1 cellular context compared by ENCODE assay signal in genomic region chr15:101684384-101684783, GRCh38.
A peak's percentile ranks its signal among the peaks of the same experiment; 100 is the strongest.
TF ChIP-seq lines count a peak whose summit lies in the region.

No MANE protein-coding gene starts in this region.

TF ChIP-seq in SK-N-SH treated with all-trans-retinoic acid at 6 μM for 48 hours, 23 proteins besides CTCF, POLR2A, EP300 and RAD21 (continued from another document):
- TF ChIP-seq CREB5 (CRISPR knock-in tag; IDR thresholded peaks at IDR 0.05; ENCODE audit: low read depth) (peak; percentile 93), ZFP30 (CRISPR knock-in tag; IDR thresholded peaks at IDR 0.05) (0 out of 2 replicates have a peak, but pooled peaks have one; percentile 6), CSRNP3 (CRISPR knock-in tag; IDR thresholded peaks at IDR 0.05) (0 out of 2 replicates have a peak, but pooled peaks have one; percentile 35), ZNF565 (CRISPR knock-in tag; conservative IDR thresholded peaks at IDR 0.05; ENCODE audit: low read depth) (0 out of 2 replicates have a peak, but pooled peaks have one; percentile 17), ZNF8 (CRISPR knock-in tag; IDR thresholded peaks at IDR 0.05) (no peak)
TF ChIP-seq in SK-N-SH treated with all-trans-retinoic acid at 6 μM for 48 hours: peak in this region for 13.
